In the genomic region with DNA sequence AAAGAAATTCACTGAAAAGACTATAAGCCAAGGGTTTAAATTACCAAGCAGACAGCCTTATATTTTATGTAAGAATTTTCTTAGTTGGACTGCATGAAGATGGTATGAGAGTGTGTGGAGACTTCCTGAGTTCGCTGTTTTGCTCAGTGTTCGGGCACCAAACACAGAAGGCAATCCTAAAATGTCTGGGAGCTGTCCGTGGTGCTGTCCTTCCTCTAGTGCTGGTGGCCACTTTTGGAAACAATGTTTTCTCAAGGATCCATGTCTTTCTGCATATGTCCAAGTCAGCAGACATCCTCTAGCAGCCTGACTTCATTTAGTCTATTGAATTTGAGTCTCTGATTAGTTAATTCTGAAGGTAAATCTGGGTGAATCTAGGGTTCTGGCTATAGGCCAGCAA, we compare ENCODE assay signal across 12 cellular contexts.
DNase-seq lines count a peak whose midpoint lies in the region; ATAC-seq and TF ChIP-seq lines count a peak whose summit lies in the region.
"Had no signal": no experiment of that assay in that cellular context is flagged by ENCODE, and none has a peak within 500 bp of the region (broad histone marks: within the 10 kb centered on the region; RNA-seq: fewer than 3 reads in every experiment).

No MANE protein-coding gene starts in this region.

- no peak for TF ChIP-seq CTCF in RWPE1 (conservative IDR thresholded peaks at IDR 0.05; ENCODE audit: low read depth)
- TF ChIP-seq CTCF in fibroblast of mammary gland (conservative IDR thresholded peaks at IDR 0.05; ENCODE audit: control insufficient read depth, insufficient read depth, low read depth, low read length), result no peak

- no peak overlapping the region for H3K4me3 Mint-ChIP-seq in activated naive CD8-positive, alpha-beta T cell treated with anti-CD3 and anti-CD28 coated beads, Interleukin-2, amount 10 ng/mL, durations not matched to agents 7 days and 5 days
- no peak overlapping the region for H3K4me3 Mint-ChIP-seq in activated naive CD8-positive, alpha-beta T cell treated with anti-CD3 and anti-CD28 coated beads for 36 hours
- H3K4me3 Mint-ChIP-seq: natural killer cell had no signal

- peaks cover 1% of the 10 kb centered on the region for H3K27me3 Mint-ChIP-seq in activated naive CD8-positive, alpha-beta T cell treated with anti-CD3 and anti-CD28 coated beads, Interleukin-2, amount 10 ng/mL, durations not matched to agents 7 days and 5 days
- H3K27me3 Mint-ChIP-seq in activated naive CD8-positive, alpha-beta T cell treated with anti-CD3 and anti-CD28 coated beads for 36 hours, result peaks cover 4% of the 10 kb centered on the region

- H3K36me3 Mint-ChIP-seq in activated naive CD8-positive, alpha-beta T cell treated with anti-CD3 and anti-CD28 coated beads, Interleukin-2, amount 10 ng/mL, durations not matched to agents 7 days and 5 days, result no peaks in the 10 kb centered on the region
- no peaks in the 10 kb centered on the region for H3K36me3 Mint-ChIP-seq in activated naive CD8-positive, alpha-beta T cell treated with anti-CD3 and anti-CD28 coated beads for 36 hours
- H3K36me3 Mint-ChIP-seq: natural killer cell had no signal

- in situ Hi-C loops in G401 (cut with HindIII; ENCODE audit: low sequenced_read_pairs), result no loop called here

- H3K27ac ChIP-seq in RWPE1, result no peak overlapping the region
- H3K27ac ChIP-seq: BLaER1, gastroesophageal sphincter had no signal

- no peaks in the 10 kb centered on the region for H3K9me3 Mint-ChIP-seq in activated naive CD8-positive, alpha-beta T cell treated with anti-CD3 and anti-CD28 coated beads, Interleukin-2, amount 10 ng/mL, durations not matched to agents 7 days and 5 days
- H3K9me3 Mint-ChIP-seq in activated naive CD8-positive, alpha-beta T cell treated with anti-CD3 and anti-CD28 coated beads for 36 hours, result peaks cover 2% of the 10 kb centered on the region
- H3K9me3 Mint-ChIP-seq: activated T-helper 2 cell treated with anti-CD3 and anti-CD28 coated beads, Interferon-gamma antibody, Interleukin-2, Interleukin-4, amounts not matched to agents 10 μg/mL and 5 μg/mL and 100 μg/mL, durations not matched to agents 14 hours and 24 hours and 36 hours; natural killer cell had no signal

- no peak overlapping the region for H3K27ac Mint-ChIP-seq in activated naive CD8-positive, alpha-beta T cell treated with anti-CD3 and anti-CD28 coated beads, Interleukin-2, amount 10 ng/mL, durations not matched to agents 7 days and 5 days
- no peak overlapping the region for H3K27ac Mint-ChIP-seq in activated naive CD8-positive, alpha-beta T cell treated with anti-CD3 and anti-CD28 coated beads for 36 hours
- H3K27ac Mint-ChIP-seq: activated T-helper 2 cell treated with anti-CD3 and anti-CD28 coated beads, Interferon-gamma antibody, Interleukin-2, Interleukin-4, amounts not matched to agents 10 μg/mL and 5 μg/mL and 100 μg/mL, durations not matched to agents 14 hours and 24 hours and 36 hours; natural killer cell had no signal

- peaks cover 7% of the 10 kb centered on the region for H3K4me1 Mint-ChIP-seq in activated naive CD8-positive, alpha-beta T cell treated with anti-CD3 and anti-CD28 coated beads, Interleukin-2, amount 10 ng/mL, durations not matched to agents 7 days and 5 days
- H3K4me1 Mint-ChIP-seq in activated naive CD8-positive, alpha-beta T cell treated with anti-CD3 and anti-CD28 coated beads for 36 hours, result no peaks in the 10 kb centered on the region

- DNase-seq in activated naive CD8-positive, alpha-beta T cell treated with anti-CD3 and anti-CD28 coated beads, Interleukin-2, amount 10 ng/mL, durations not matched to agents 7 days and 5 days, result peak; percentile 36
- no peak for DNase-seq in activated naive CD8-positive, alpha-beta T cell treated with anti-CD3 and anti-CD28 coated beads for 36 hours
- peak; percentile 19 for DNase-seq in RWPE1 (ENCODE audit: low spot score)
- peak; percentile 38 for DNase-seq in fibroblast of mammary gland (ENCODE audit: low read depth)
- DNase-seq in stimulated activated CD4-positive, alpha-beta T cell treated with anti-CD3 and anti-CD28 coated beads, Interleukin-4, amount 100 ng/mL, for 24 hours, result peak; percentile 6
- no peak for DNase-seq in G401 (ENCODE audit: low spot score)
- DNase-seq in occipital lobe (lab: John Stamatoyannopoulos, UW), result no peak
- DNase-seq: natural killer cell had no signal

- no peak overlapping the region for H3K4me3 ChIP-seq in fibroblast of mammary gland (ENCODE audit: control insufficient read depth, low read depth, low read length)
- H3K4me3 ChIP-seq: BLaER1, gastroesophageal sphincter had no signal

- no peak for ATAC-seq in activated naive CD8-positive, alpha-beta T cell treated with anti-CD3 and anti-CD28 coated beads, Interleukin-2, amount 10 ng/mL, durations not matched to agents 7 days and 5 days (ENCODE audit: low read depth)
- no peak for ATAC-seq in HG03469 (IDR thresholded peaks at IDR 0.05; ENCODE audit: unreplicated experiment)
- ATAC-seq: gastroesophageal sphincter, natural killer cell had no signal

- POLR2A ChIA-PET in activated naive CD8-positive, alpha-beta T cell treated with anti-CD3 and anti-CD28 coated beads, Interleukin-2, amount 10 ng/mL, durations not matched to agents 7 days and 5 days (lab: Charles Lee), result no interaction called here
- POLR2A ChIA-PET in RWPE1 (lab: Yijun Ruan, JAX; ENCODE audit: low non-redundant PET), result no interaction called here

- CTCF ChIA-PET in RWPE1 (lab: Yijun Ruan, JAX), result interaction anchor here (0.6 to 1.4 kb wide), 2 partner anchors 21 to 108 kb away, joined by 5 read pairs; no protein-coding TSS in a partner anchor

Comparison
In these comparisons a context has a peak if more than half of its experiments do, and no peak if none do; other contexts are left out.
1. DNase-seq: peak in activated naive CD8-positive, alpha-beta T cell treated with anti-CD3 and anti-CD28 coated beads, Interleukin-2, amount 10 ng/mL, durations not matched to agents 7 days and 5 days (single experiment), RWPE1 (single experiment), fibroblast of mammary gland (single experiment) and stimulated activated CD4-positive, alpha-beta T cell treated with anti-CD3 and anti-CD28 coated beads, Interleukin-4, amount 100 ng/mL, for 24 hours (single experiment); none in activated naive CD8-positive, alpha-beta T cell treated with anti-CD3 and anti-CD28 coated beads for 36 hours (single experiment), G401 (single experiment) and occipital lobe (single experiment).